Comparison of ENCODE assay signal across 8 cellular contexts in genomic region chr9:38160613-38161215, GRCh38.
DNase-seq lines count a peak whose midpoint lies in the region; ATAC-seq, FAIRE-seq and TF ChIP-seq lines count a peak whose summit lies in the region.

No MANE protein-coding gene starts in this region.

- H3K36me3 ChIP-seq in SK-N-SH (replicated peaks in 1 of 2; ENCODE audit: control insufficient read depth in 1 of 2, insufficient read depth in 2 of 2, low read length in 1 of 2): no peaks in the 10 kb centered on the region
- H3K36me3 ChIP-seq in small intestine (ENCODE audit: control insufficient read depth in 2 of 2, insufficient read depth in 2 of 2, low read length in 2 of 2): no peaks in the 10 kb centered on the region

- no peaks in the 10 kb centered on the region for H4K20me1 ChIP-seq in SK-N-SH (ENCODE audit: insufficient read depth)

- no peak overlapping the region for H3K9ac ChIP-seq in SK-N-SH

- H3K27ac ChIP-seq in SK-N-SH (ENCODE audit: low read depth in 2 of 2, low read length in 1 of 2) (no peak overlapping the region), small intestine (ENCODE audit: low read depth in 1 of 2, low read length in 1 of 2) (no peak overlapping the region)

- TF ChIP-seq RAD21 in SK-N-SH (IDR thresholded peaks at IDR 0.05; ENCODE audit: low read length): peak; percentile 66

- intact Hi-C loops in left cardiac atrium (cut with DNase I): loop anchor here (2.0 to 5.0 kb wide), 3 partner anchors 202 to 248 kb away; no protein-coding TSS in a partner anchor

- TF ChIP-seq EP300 in SK-N-SH (IDR thresholded peaks at IDR 0.05; ENCODE audit: borderline replicate concordance in 1 of 2, low read depth in 1 of 2, low read length in 1 of 2): no peak

- POLR2A ChIA-PET in SK-N-SH (lab: Yijun Ruan, JAX): no interaction called here

- peaks cover 0 to 13% of the 10 kb centered on the region in 2 experiments; a peak in 1 of 4 replicates for H3K4me1 ChIP-seq in SK-N-SH (ENCODE audit: control insufficient read depth in 1 of 2, insufficient read depth in 2 of 2, low read depth in 1 of 2, low read length in 1 of 2)
- H3K4me1 ChIP-seq in small intestine (ENCODE audit: control insufficient read depth in 2 of 2, insufficient read depth in 1 of 2, low read depth in 1 of 2, low read length in 1 of 2): no peaks in the 10 kb centered on the region

- no peaks in the 10 kb centered on the region for H3K9me2 ChIP-seq in SK-N-SH

- no peaks in the 10 kb centered on the region; the same call in 1 of the 2 replicates for H3K27me3 ChIP-seq in SK-N-SH (ENCODE audit: insufficient read depth)
- no peaks in the 10 kb centered on the region for H3K27me3 ChIP-seq in small intestine (ENCODE audit: control insufficient read depth in 2 of 2, insufficient read depth in 2 of 2, low read length in 2 of 2)

- no peaks in the 10 kb centered on the region for H3K79me2 ChIP-seq in SK-N-SH (ENCODE audit: insufficient read depth)

- CTCF ChIA-PET in SK-N-SH (lab: Yijun Ruan, JAX): interaction anchor here (0.9 to 6.1 kb wide), 24 partner anchors 9 to 247 kb away, joined by 3 to 28 read pairs (median 4); no protein-coding TSS in a partner anchor

- H3K9me3 ChIP-seq in SK-N-SH (no peaks in the 10 kb centered on the region), small intestine (ENCODE audit: control insufficient read depth, low read depth) (no peaks in the 10 kb centered on the region)

- WGBS in SK-N-SH (ENCODE audit: low lambda C conversion rate): 47% methylated on average over 8 of the region's 9 CpGs
- 27 to 40% (median 38%) methylated on average over 9 of the region's 9 CpGs for WGBS in small intestine, 3 donors

- ATAC-seq in left cardiac atrium (peak; percentile 33 to 57), HG02938 (IDR thresholded peaks at IDR 0.05; ENCODE audit: unreplicated experiment) (no peak), HG03045 (IDR thresholded peaks at IDR 0.05; ENCODE audit: unreplicated experiment) (no peak)

- H3F3A ChIP-seq in SK-N-SH (replicated peaks; ENCODE audit: insufficient read depth): no peaks in the 10 kb centered on the region

- DNase-seq in D721Med (ENCODE audit: insufficient read length, low spot score) (peak; percentile 33), HT-29 (ENCODE audit: low spot score) (peak; percentile 59), SK-N-SH (peak; percentile 52), left cardiac atrium (peak; percentile 73), small intestine (peak; percentile 71)
- DNase-seq in activated naive CD4-positive, alpha-beta T cell treated with anti-CD3 and anti-CD28 coated beads, Interleukin-2, amount 50 U/mL, for 16 hours: peak; percentile 61

- H3K4me3 ChIP-seq in SK-N-SH (ENCODE audit: low read depth in 2 of 2, low read length in 1 of 2) (peak overlapping the region in 1 of 2 experiments; percentile 21; a peak in 1 of 4 replicates), small intestine (ENCODE audit: low read depth in 1 of 2, low read length in 2 of 2) (no peak overlapping the region)

- TF ChIP-seq CTCF in D721Med (IDR thresholded peaks at IDR 0.05; ENCODE audit: insufficient read depth, missing control alignments) (peak; percentile 80), SK-N-SH (IDR thresholded peaks at IDR 0.05) (peak; percentile 90)

- H2AFZ ChIP-seq in SK-N-SH (ENCODE audit: low read depth): no peak overlapping the region

- FAIRE-seq in D721Med (lab: Jason Lieb, UNC): no peak
- FAIRE-seq in small intestine (lab: Jason Lieb, UNC): no peak

- H3K4me2 ChIP-seq in SK-N-SH: no peak overlapping the region

TF ChIP-seq in SK-N-SH, 30 proteins besides CTCF, POLR2A, EP300 and RAD21:
- TF ChIP-seq JUND (IDR thresholded peaks at IDR 0.05) (no peak), USF2 (IDR thresholded peaks at IDR 0.05; ENCODE audit: borderline replicate concordance, low read depth, low read length) (no peak), SMC3 (IDR thresholded peaks at IDR 0.05; ENCODE audit: low read depth, low read length) (peak; percentile 70)
- TF ChIP-seq, protein P1, sequence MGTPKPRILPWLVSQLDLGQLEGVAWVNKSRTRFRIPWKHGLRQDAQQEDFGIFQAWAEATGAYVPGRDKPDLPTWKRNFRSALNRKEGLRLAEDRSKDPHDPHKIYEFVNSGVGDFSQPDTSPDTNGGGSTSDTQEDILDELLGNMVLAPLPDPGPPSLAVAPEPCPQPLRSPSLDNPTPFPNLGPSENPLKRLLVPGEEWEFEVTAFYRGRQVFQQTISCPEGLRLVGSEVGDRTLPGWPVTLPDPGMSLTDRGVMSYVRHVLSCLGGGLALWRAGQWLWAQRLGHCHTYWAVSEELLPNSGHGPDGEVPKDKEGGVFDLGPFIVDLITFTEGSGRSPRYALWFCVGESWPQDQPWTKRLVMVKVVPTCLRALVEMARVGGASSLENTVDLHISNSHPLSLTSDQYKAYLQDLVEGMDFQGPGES (IDR thresholded peaks at IDR 0.05; ENCODE audit: low read depth, low read length): no peak

Comparison
In these comparisons a context has a peak if more than half of its experiments do, and no peak if none do; other contexts are left out.
1. ATAC-seq: peak in left cardiac atrium (2 of 2); none in HG02938 (single experiment) and HG03045 (single experiment).
2. Peak in every context shown above with its lines, with median percentiles within 50 percentile points of each other: DNase-seq.